ENCODE assay signal across 10 cellular contexts in the genomic region with DNA sequence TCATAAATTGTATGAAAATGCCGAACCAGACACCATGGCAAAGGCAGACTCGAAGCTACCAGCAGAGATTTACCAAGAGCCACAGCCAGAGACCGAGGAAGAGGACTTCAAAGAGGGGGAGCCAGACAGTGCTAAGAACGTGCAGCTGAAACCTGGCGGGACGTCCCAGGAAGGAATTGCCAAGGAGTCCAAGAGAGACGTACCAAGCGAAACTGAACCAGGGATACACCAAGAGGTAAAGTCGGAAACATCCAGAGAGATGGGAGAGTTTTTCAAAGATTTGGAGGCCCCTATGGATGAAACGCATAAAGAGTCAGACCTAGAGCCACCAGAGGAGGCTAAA. TPM values are rescaled to one million over a fixed set of nuclear protein-coding genes. Genes with fewer than 3 reads are reported as not detected.
DNase-seq lines count a peak whose midpoint lies in the region; ATAC-seq and TF ChIP-seq lines count a peak whose summit lies in the region.
"Had no signal": no experiment of that assay in that cellular context is flagged by ENCODE, and none has a peak within 500 bp of the region (broad histone marks: within the 10 kb centered on the region; RNA-seq: fewer than 3 reads in every experiment).

No MANE protein-coding gene starts in this region.

- TF ChIP-seq CTCF in KMS-11 (conservative IDR thresholded peaks at IDR 0.05; ENCODE audit: low read depth, low read length): no peak

- H3K4me3 ChIP-seq in BLaER1 treated with 17β-estradiol and CSF1 and Interleukin-3, amounts not matched to agents 10 nM and 100 nM: peak overlapping the region; percentile 74 to 95 (median 86)
- H3K4me3 ChIP-seq in KMS-11 (IDR thresholded peaks at IDR 0.05; ENCODE audit: insufficient read depth, low read depth, low read length): no peak overlapping the region
- peak overlapping the region; percentile 78 for H3K4me3 ChIP-seq in endocrine pancreas (ENCODE audit: control insufficient read depth, insufficient read depth, low read length)

- peak; percentile 9 to 31 for ATAC-seq in naive thymus-derived CD8-positive, alpha-beta T cell
- no peak for ATAC-seq in HG03457 (IDR thresholded peaks at IDR 0.05; ENCODE audit: unreplicated experiment)

- peak overlapping the region; percentile 89 to 97 (median 94); a peak in 21 of 22 replicates for H3K9ac ChIP-seq in BLaER1 treated with 17β-estradiol and CSF1 and Interleukin-3, amounts not matched to agents 10 nM and 100 nM
- H3K9ac ChIP-seq in KMS-11 (no peak overlapping the region; the same call in 1 of the 2 replicates), endocrine pancreas (ENCODE audit: control insufficient read depth, insufficient read depth, low read length) (peak overlapping the region; percentile 94)

- peaks cover 0 to 4% (median 0%) of the 10 kb centered on the region in 5 donors for H3K27me3 Mint-ChIP-seq in naive thymus-derived CD8-positive, alpha-beta T cell

- H3K9me3 ChIP-seq in BLaER1 treated with 17β-estradiol and CSF1 and Interleukin-3, amounts not matched to agents 10 nM and 100 nM (replicated peaks in 1 of 11): no peaks in the 10 kb centered on the region
- H3K9me3 ChIP-seq in endocrine pancreas (ENCODE audit: control insufficient read depth, low read length): no peaks in the 10 kb centered on the region

- POLR2A ChIA-PET in naive thymus-derived CD8-positive, alpha-beta T cell (lab: Charles Lee): interaction anchor here (0.6 to 3.2 kb wide), 8 partner anchors 12 to 383 kb away, joined by 3 to 28 read pairs (median 3); a partner anchor contains a TSS

- DNase-seq in naive thymus-derived CD8-positive, alpha-beta T cell: no peak
- DNase-seq in NCI-H2029 treated with DMSO at 0.1 percent for 48 hours (lab: John Stamatoyannopoulos, UW): no peak
- DNase-seq in activated CD4-positive, alpha-beta T cell treated with anti-CD3 and anti-CD28 coated beads for 4 hours: no peak
- DNase-seq in cerebellum (ENCODE audit: low spot score): no peak

- no peaks in the 10 kb centered on the region for H4K20me1 ChIP-seq in BLaER1 treated with 17β-estradiol and CSF1 and Interleukin-3, amounts not matched to agents 10 nM and 100 nM
- H4K20me1 ChIP-seq in KMS-11 (ENCODE audit: insufficient read depth): no peaks in the 10 kb centered on the region

- H3K36me3 ChIP-seq in BLaER1 treated with 17β-estradiol and CSF1 and Interleukin-3, amounts not matched to agents 10 nM and 100 nM: no peaks in the 10 kb centered on the region
- H3K36me3 ChIP-seq in KMS-11 (ENCODE audit: insufficient read depth): no peaks in the 10 kb centered on the region
- H3K36me3 ChIP-seq in endocrine pancreas (ENCODE audit: control insufficient read depth, insufficient read depth, low read length): no peaks in the 10 kb centered on the region

- H3K36me3 Mint-ChIP-seq in naive thymus-derived CD8-positive, alpha-beta T cell: peaks cover 0 to 2% (median 0%) of the 10 kb centered on the region in 3 donors

- H3K27ac ChIP-seq in BLaER1 treated with 17β-estradiol and CSF1 and Interleukin-3, amounts not matched to agents 10 nM and 100 nM: peak overlapping the region in 9 of 11 experiments; percentile 85 to 94 (median 91); a peak in 17 of 22 replicates
- peak overlapping the region; percentile 58 for H3K27ac ChIP-seq in KMS-11

- H2AFZ ChIP-seq in KMS-11 (ENCODE audit: low read depth): peak overlapping the region; percentile 94

- no peaks in the 10 kb centered on the region for H3K79me2 ChIP-seq in KMS-11 (ENCODE audit: insufficient read depth, low read depth)

- H3K4me1 ChIP-seq in BLaER1 treated with 17β-estradiol and CSF1 and Interleukin-3, amounts not matched to agents 10 nM and 100 nM: peaks cover 23 to 49% (median 28%) of the 10 kb centered on the region in 10 experiments
- H3K4me1 ChIP-seq in KMS-11 (ENCODE audit: low read depth, poor library complexity, severe bottlenecking): peaks cover 12% of the 10 kb centered on the region
- no peaks in the 10 kb centered on the region for H3K4me1 ChIP-seq in endocrine pancreas (ENCODE audit: control insufficient read depth, insufficient read depth, low read length)

- no peaks in the 10 kb centered on the region for H3K27me3 ChIP-seq in BLaER1 treated with 17β-estradiol and CSF1 and Interleukin-3, amounts not matched to agents 10 nM and 100 nM
- H3K27me3 ChIP-seq in KMS-11 (ENCODE audit: insufficient read depth, low read depth) (no peaks in the 10 kb centered on the region), endocrine pancreas (ENCODE audit: control insufficient read depth, insufficient read depth, low read length) (no peaks in the 10 kb centered on the region)

- H3K4me3 Mint-ChIP-seq in naive thymus-derived CD8-positive, alpha-beta T cell: no peak overlapping the region
- H3K4me3 Mint-ChIP-seq: activated CD8-positive, alpha-beta memory T cell treated with anti-CD3 and anti-CD28 coated beads, Interleukin-2, amount 10 ng/mL, durations not matched to agents 7 days and 5 days had no signal

- H3K27ac Mint-ChIP-seq in naive thymus-derived CD8-positive, alpha-beta T cell: no peak overlapping the region
- H3K27ac Mint-ChIP-seq: activated CD8-positive, alpha-beta memory T cell treated with anti-CD3 and anti-CD28 coated beads, Interleukin-2, amount 10 ng/mL, durations not matched to agents 7 days and 5 days had no signal

- H3K4me2 ChIP-seq in BLaER1 treated with 17β-estradiol and CSF1 and Interleukin-3, amounts not matched to agents 10 nM and 100 nM: peak overlapping the region; percentile 84 to 96 (median 92)
- H3K4me2 ChIP-seq in KMS-11: peak overlapping the region; percentile 78

- peaks cover 24 to 36% (median 33%) of the 10 kb centered on the region in 4 donors for H3K4me1 Mint-ChIP-seq in naive thymus-derived CD8-positive, alpha-beta T cell

- H3K9me3 Mint-ChIP-seq in naive thymus-derived CD8-positive, alpha-beta T cell: no peaks in the 10 kb centered on the region

RNA-seq across cellular contexts. Expression of a gene that starts 0.3 kb away (rescaled TPM):
- under 1 TPM in 1 of 2 experiments, not detected in 1; 0.44 TPM for total RNA-seq in naive thymus-derived CD8-positive, alpha-beta T cell
- under 1 TPM in 1 of 3 donors, not detected in 2; 0.07 TPM for polyA plus RNA-seq in naive thymus-derived CD8-positive, alpha-beta T cell
- 5.2 TPM for total RNA-seq in cerebellum

RNA-seq across cellular contexts. Expression of a gene that starts 0.6 kb away (rescaled TPM):
- 1 to 10 TPM; 7.8 to 8.0 TPM for total RNA-seq in naive thymus-derived CD8-positive, alpha-beta T cell
- 1 to 10 TPM; 1.8 to 3.0 (median 2.1) TPM for polyA plus RNA-seq in naive thymus-derived CD8-positive, alpha-beta T cell
- 17.1 TPM for total RNA-seq in cerebellum

RNA-seq across cellular contexts. Expression of a gene that starts 45.9 kb away (rescaled TPM):
- 1 to 10 TPM; 1.6 to 1.9 TPM for total RNA-seq in naive thymus-derived CD8-positive, alpha-beta T cell
- under 1 TPM in 1 of 3 donors, not detected in 2; 0.09 TPM for polyA plus RNA-seq in naive thymus-derived CD8-positive, alpha-beta T cell
- 0.82 TPM for total RNA-seq in cerebellum
- total RNA-seq: myocyte had no signal

RNA-seq across cellular contexts. Expression of a gene that starts 56.6 kb away (rescaled TPM):
- 10 to 100 TPM; 17.9 to 19.6 TPM for total RNA-seq in naive thymus-derived CD8-positive, alpha-beta T cell
- 10 to 100 TPM in 1 of 3 donors, 1 to 10 TPM in 2; 8.0 to 10.0 (median 9.9) TPM for polyA plus RNA-seq in naive thymus-derived CD8-positive, alpha-beta T cell
- 9.3 TPM for total RNA-seq in cerebellum

RNA-seq across cellular contexts. Expression of a gene that starts 56.8 kb away (rescaled TPM):
- total RNA-seq in naive thymus-derived CD8-positive, alpha-beta T cell: 10 to 100 TPM; 11.4 to 13.9 TPM
- under 1 TPM; 0.25 to 0.50 (median 0.40) TPM for polyA plus RNA-seq in naive thymus-derived CD8-positive, alpha-beta T cell
- 21.9 TPM for total RNA-seq in cerebellum
